ENCODE assay signal across 16 cellular contexts in genomic region chr6:113184736-113185135, GRCh38.
DNase-seq lines count a peak whose midpoint lies in the region; ATAC-seq lines count a peak whose summit lies in the region.
"Had no signal": no experiment of that assay in that cellular context is flagged by ENCODE, and none has a peak within 500 bp of the region (broad histone marks: within the 10 kb centered on the region; RNA-seq: fewer than 3 reads in every experiment).

No MANE protein-coding gene starts in this region.

- no peaks in the 10 kb centered on the region for H3K4me1 Mint-ChIP-seq in activated CD4-positive, alpha-beta memory T cell treated with anti-CD3 and anti-CD28 coated beads for 36 hours (ENCODE audit: low read depth)
- H3K4me1 Mint-ChIP-seq: CD4-positive, alpha-beta memory T cell had no signal

- no peak overlapping the region for H3K27ac Mint-ChIP-seq in activated CD4-positive, alpha-beta memory T cell treated with anti-CD3 and anti-CD28 coated beads for 36 hours
- H3K27ac Mint-ChIP-seq: CD4-positive, alpha-beta memory T cell; neural progenitor cell had no signal

- H3K27me3 Mint-ChIP-seq in activated CD4-positive, alpha-beta memory T cell treated with anti-CD3 and anti-CD28 coated beads for 36 hours = no peaks in the 10 kb centered on the region
- H3K27me3 Mint-ChIP-seq: CD4-positive, alpha-beta memory T cell had no signal

- no peak overlapping the region for H2AFZ ChIP-seq in mesenchymal stem cell (ENCODE audit: low read depth, low read length)
- H2AFZ ChIP-seq: neural progenitor cell had no signal

- peaks cover 7% of the 10 kb centered on the region for H3K4me1 ChIP-seq in mesenchymal stem cell (ENCODE audit: control insufficient read depth, insufficient read depth, low read depth, low read length)
- H3K4me1 ChIP-seq: neural progenitor cell, uterus had no signal

- ATAC-seq in HG03175 (IDR thresholded peaks at IDR 0.05; ENCODE audit: unreplicated experiment) (no peak), GM18511 (IDR thresholded peaks at IDR 0.05; ENCODE audit: unreplicated experiment) (no peak)
- ATAC-seq: gastroesophageal sphincter had no signal

- H3K4ac ChIP-seq in mesenchymal stem cell (ENCODE audit: low read depth in 1 of 2, low read length in 2 of 2) = no peak overlapping the region

- no peak overlapping the region for H3K23ac ChIP-seq in mesenchymal stem cell (ENCODE audit: low read length in 2 of 2)

- no peaks in the 10 kb centered on the region for H3K27me3 ChIP-seq in mesenchymal stem cell (ENCODE audit: control insufficient read depth in 1 of 2, insufficient read depth in 1 of 2, low read length in 2 of 2)
- H3K27me3 ChIP-seq: gastroesophageal sphincter, neural progenitor cell, uterus had no signal

- H3K79me1 ChIP-seq in mesenchymal stem cell (replicated peaks; ENCODE audit: low read length, poor library complexity, severe bottlenecking) = no peaks in the 10 kb centered on the region

- 97% methylated on average over 1 of the region's 2 CpGs for whole genome bisulfite sequencing in mesenchymal stem cell

- no peak overlapping the region for H2BK5ac ChIP-seq in mesenchymal stem cell (ENCODE audit: low read depth, low read length, poor library complexity, severe bottlenecking)

- no peak overlapping the region for H2BK15ac ChIP-seq in mesenchymal stem cell (ENCODE audit: low read depth, poor library complexity, severe bottlenecking)

- no peaks in the 10 kb centered on the region for H3K9me3 ChIP-seq in mesenchymal stem cell (ENCODE audit: control insufficient read depth, low read length)
- H3K9me3 ChIP-seq: gastroesophageal sphincter, uterus had no signal

- peak overlapping the region; percentile 45 for H3K27ac ChIP-seq in mesenchymal stem cell (ENCODE audit: low read length, poor library complexity, severe bottlenecking)
- H3K27ac ChIP-seq: neural progenitor cell, uterus had no signal

- no peaks in the 10 kb centered on the region for H3K36me3 ChIP-seq in mesenchymal stem cell (ENCODE audit: control insufficient read depth in 1 of 2, insufficient read depth in 2 of 2, low read depth in 1 of 2, low read length in 2 of 2)
- H3K36me3 ChIP-seq: gastroesophageal sphincter, neural progenitor cell, uterus had no signal

- H4K91ac ChIP-seq in mesenchymal stem cell (ENCODE audit: low read length) = no peak overlapping the region

- H3K4me2 ChIP-seq in mesenchymal stem cell (ENCODE audit: low read length, poor library complexity, severe bottlenecking) = no peak overlapping the region
- H3K4me2 ChIP-seq: neural progenitor cell had no signal

- CTCF ChIA-PET in activated CD4-positive, alpha-beta memory T cell treated with anti-CD3 and anti-CD28 coated beads for 36 hours (lab: Charles Lee) = no interaction called here

- H3K36me3 Mint-ChIP-seq in activated CD4-positive, alpha-beta memory T cell treated with anti-CD3 and anti-CD28 coated beads for 36 hours = no peaks in the 10 kb centered on the region
- H3K36me3 Mint-ChIP-seq: CD4-positive, alpha-beta memory T cell had no signal

- H2AK5ac ChIP-seq in mesenchymal stem cell (ENCODE audit: low read length, severe bottlenecking) = peak overlapping the region; percentile 24

- peak; percentile 37 for DNase-seq in Ammon's horn (ENCODE audit: low spot score)
- DNase-seq in NCI-H524 (lab: John Stamatoyannopoulos, UW) = peak; percentile 63 to 79
- DNase-seq in fibroblast of peridontal ligament (ENCODE audit: extremely low read depth) = peak; percentile 35
- no peak for DNase-seq in mesenchymal stem cell
- DNase-seq in GM03348 (ENCODE audit: low spot score) = no peak
- DNase-seq in activated CD4-positive, alpha-beta memory T cell treated with anti-CD3 and anti-CD28 coated beads for 36 hours = no peak
- DNase-seq: ACHN; activated CD4-positive, alpha-beta T cell treated with anti-CD3 and anti-CD28 coated beads for 48 hours; CD4-positive, alpha-beta memory T cell; NCI-H1930; NCI-H526 treated with DMSO at 0.1 percent for 48 hours; uterus had no signal

- POLR2A ChIA-PET in activated CD4-positive, alpha-beta memory T cell treated with anti-CD3 and anti-CD28 coated beads for 36 hours (lab: Charles Lee) = no interaction called here

- H3K14ac ChIP-seq in mesenchymal stem cell (ENCODE audit: low read length in 2 of 2) = no peak overlapping the region

- H4K8ac ChIP-seq in mesenchymal stem cell (ENCODE audit: low read length) = no peak overlapping the region

- no peak overlapping the region for H3K18ac ChIP-seq in mesenchymal stem cell (ENCODE audit: low read depth in 1 of 2, low read length in 2 of 2)

- H3K4me3 Mint-ChIP-seq in activated CD4-positive, alpha-beta memory T cell treated with anti-CD3 and anti-CD28 coated beads for 36 hours = no peak overlapping the region
- H3K4me3 Mint-ChIP-seq: CD4-positive, alpha-beta memory T cell; neural progenitor cell had no signal

- H3K9ac ChIP-seq in mesenchymal stem cell (ENCODE audit: low read length) = no peak overlapping the region
- H3K9ac ChIP-seq: neural progenitor cell had no signal

- no peak overlapping the region for H2BK120ac ChIP-seq in mesenchymal stem cell (ENCODE audit: low read depth, low read length)

- peaks cover 2% of the 10 kb centered on the region for H3K9me3 Mint-ChIP-seq in activated CD4-positive, alpha-beta memory T cell treated with anti-CD3 and anti-CD28 coated beads for 36 hours

- H3K4me3 ChIP-seq in mesenchymal stem cell (ENCODE audit: insufficient read depth in 1 of 2, low read depth in 1 of 2, low read length in 2 of 2) = no peak overlapping the region
- H3K4me3 ChIP-seq: gastroesophageal sphincter, neural progenitor cell, uterus had no signal

- intact Hi-C loops in activated CD4-positive, alpha-beta memory T cell treated with anti-CD3 and anti-CD28 coated beads for 36 hours (cut with micrococcal nuclease) = no loop called here

- H2BK12ac ChIP-seq in mesenchymal stem cell (ENCODE audit: low read length in 2 of 2) = no peak overlapping the region

Comparison
In these comparisons a context has a peak if more than half of its experiments do, and no peak if none do; other contexts are left out.
1. DNase-seq: peak in Ammon's horn (single experiment), NCI-H524 (2 of 2) and fibroblast of peridontal ligament (single experiment); none in mesenchymal stem cell (single experiment), GM03348 (single experiment) and activated CD4-positive, alpha-beta memory T cell treated with anti-CD3 and anti-CD28 coated beads for 36 hours (single experiment).